Comparison of ENCODE assay signal across 12 cellular contexts in the genomic region with DNA sequence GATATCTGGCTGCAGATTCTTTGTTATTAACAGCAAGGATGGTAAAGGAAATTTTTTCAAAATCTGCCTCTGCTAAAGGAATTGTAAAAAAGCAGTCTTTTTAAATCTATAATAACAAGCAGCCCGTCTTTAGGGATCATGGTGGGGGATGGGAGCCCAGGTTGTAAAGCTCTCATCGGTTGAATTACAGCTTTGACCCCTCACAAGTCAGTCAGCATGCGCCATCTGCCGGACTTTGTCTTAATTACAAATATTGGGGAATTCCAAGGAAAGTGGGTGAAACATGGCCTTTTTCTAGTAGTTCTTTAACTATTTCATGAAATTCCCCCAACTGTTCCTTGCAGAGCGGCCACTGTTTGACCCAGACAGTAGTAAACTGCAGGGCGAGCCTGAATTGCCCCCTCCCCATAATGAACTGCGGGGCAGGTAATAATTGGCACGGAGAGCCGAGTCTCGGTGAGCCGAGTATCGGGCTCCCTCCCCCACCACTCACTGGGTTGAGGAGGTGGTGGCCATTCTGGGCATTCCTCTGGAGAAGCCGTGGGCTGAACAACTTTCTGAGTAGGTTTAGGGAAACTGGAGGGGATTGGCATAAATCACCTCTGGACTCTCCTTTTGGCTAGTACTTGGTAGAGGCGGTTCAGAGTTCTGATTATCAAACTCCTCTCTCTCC. TPM values are rescaled to one million over a fixed set of nuclear protein-coding genes. Genes with fewer than 3 reads are reported as not detected.
A peak's percentile ranks its signal among the peaks of the same experiment; 100 is the strongest.
DNase-seq lines count a peak whose midpoint lies in the region; TF ChIP-seq lines count a peak whose summit lies in the region.
"Had no signal": no experiment of that assay in that cellular context is flagged by ENCODE, and none has a peak within 500 bp of the region (broad histone marks: within the 10 kb centered on the region; RNA-seq: fewer than 3 reads in every experiment).

No MANE protein-coding gene starts in this region.

- no peaks in the 10 kb centered on the region for H3K36me3 ChIP-seq in SJCRH30
- H3K36me3 ChIP-seq: right atrium auricular region, transverse colon had no signal

- TF ChIP-seq CTCF in nephron progenitor cell (IDR thresholded peaks at IDR 0.05) = peak; percentile 38

- H3K4me3 Mint-ChIP-seq in nephron progenitor cell = no peak overlapping the region

- H3K9me3 Mint-ChIP-seq in nephron progenitor cell = peaks cover 92% of the 10 kb centered on the region

- no peak overlapping the region for H3K27ac Mint-ChIP-seq in nephron progenitor cell

- H3K4me1 Mint-ChIP-seq in nephron progenitor cell = no peaks in the 10 kb centered on the region

- peaks cover 17% of the 10 kb centered on the region for H3K9me3 ChIP-seq in SJCRH30 (replicated peaks)

- no peak overlapping the region for H3K27ac ChIP-seq in SJCRH30
- H3K27ac ChIP-seq: right atrium auricular region, transverse colon had no signal

- H3K36me3 Mint-ChIP-seq in nephron progenitor cell (ENCODE audit: low read depth) = no peaks in the 10 kb centered on the region

- H3K27me3 Mint-ChIP-seq in nephron progenitor cell (ENCODE audit: low read depth, poor library complexity) = no peaks in the 10 kb centered on the region

- no peaks in the 10 kb centered on the region for H3K4me1 ChIP-seq in SJCRH30
- H3K4me1 ChIP-seq: right atrium auricular region, transverse colon had no signal

- H3K27me3 ChIP-seq in SJCRH30 = no peaks in the 10 kb centered on the region
- H3K27me3 ChIP-seq: right atrium auricular region, transverse colon had no signal

- H3K4me3 ChIP-seq in SJCRH30 = no peak overlapping the region
- H3K4me3 ChIP-seq: right atrium auricular region, transverse colon had no signal

- peak; percentile 29 for DNase-seq in Daoy (ENCODE audit: low read depth)
- DNase-seq in NCI-H1048 (lab: John Stamatoyannopoulos, UW) = peak; percentile 7
- peak; percentile 21 to 30 for DNase-seq in SJCRH30
- peak; percentile 49 for DNase-seq in nephron progenitor cell
- no peak for DNase-seq in hippocampal formation (lab: John Stamatoyannopoulos, UW)
- no peak for DNase-seq in NOMO-1 treated with DMSO at 0.1 percent for 48 hours (lab: John Stamatoyannopoulos, UW; ENCODE audit: unreplicated experiment)
- DNase-seq in NCI-H2196 (lab: John Stamatoyannopoulos, UW; ENCODE audit: unreplicated experiment) = no peak
- DNase-seq: head of caudate nucleus; NK-92 treated with Interleukin-12 subunit alpha and Interleukin-12 subunit beta, amount 100 ng/mL, for 24 hours; transverse colon had no signal

RNA-seq across cellular contexts. Expression of gene ZNF578, which starts 11.6 kb away (rescaled TPM):
- total RNA-seq in Daoy (2014; rRNA removed; shearing (Covaris generic)) = 1.4 and 1.6 TPM in 2 replicates
- 1.7 and 2.8 TPM in 2 replicates for total RNA-seq in SJCRH30 (2014; rRNA removed; shearing (Covaris generic))

RNA-seq across cellular contexts. Expression of gene ZNF534, which starts 36.0 kb away (rescaled TPM):
- 0.86 TPM in 1 of 2 replicates, not detected in the other for total RNA-seq in Daoy (2014; rRNA removed; shearing (Covaris generic))
- 0.04 TPM in 1 of 2 replicates, not detected in the other for total RNA-seq in SJCRH30 (2014; rRNA removed; shearing (Covaris generic))
- total RNA-seq: T-helper 2 cell treated with Interferon-gamma antibody and Interleukin-4, amounts not matched to agents 100 ng/mL and 5 ng/mL, for 36 hours; transverse colon had no signal

Comparison
In these comparisons a context has a peak if more than half of its experiments do, and no peak if none do; other contexts are left out.
1. DNase-seq: peak in Daoy (single experiment), NCI-H1048 (single experiment), SJCRH30 (2 of 2) and nephron progenitor cell (single experiment); none in hippocampal formation (0 of 2), NOMO-1 treated with DMSO at 0.1 percent for 48 hours (single experiment) and NCI-H2196 (single experiment).